1 cellular context compared by ENCODE assay signal in the genomic region with DNA sequence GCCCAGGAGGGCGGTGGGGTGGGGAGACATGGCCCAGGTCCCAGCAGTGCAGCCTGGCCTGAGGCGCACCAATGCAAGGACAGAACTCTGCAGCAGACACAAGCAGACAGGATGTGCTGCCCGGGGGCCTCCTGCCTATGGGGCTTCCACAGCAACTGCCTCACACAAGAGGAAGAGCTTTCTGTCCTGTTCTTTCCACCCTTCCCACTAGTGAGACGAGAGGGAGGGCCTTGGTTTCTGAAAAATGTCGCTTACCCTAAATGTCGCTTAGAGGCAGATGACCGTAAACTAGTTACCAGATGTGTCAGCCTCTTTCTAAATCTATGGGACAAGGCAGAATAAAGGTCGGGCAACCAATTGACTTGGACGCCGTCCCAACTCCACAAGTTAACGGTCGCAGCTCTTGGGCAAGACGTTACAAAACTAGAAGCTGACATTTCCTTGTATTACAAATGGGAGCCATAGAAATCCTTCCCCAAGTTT.
TF ChIP-seq lines count a peak whose summit lies in the region.

A gene with protein sequence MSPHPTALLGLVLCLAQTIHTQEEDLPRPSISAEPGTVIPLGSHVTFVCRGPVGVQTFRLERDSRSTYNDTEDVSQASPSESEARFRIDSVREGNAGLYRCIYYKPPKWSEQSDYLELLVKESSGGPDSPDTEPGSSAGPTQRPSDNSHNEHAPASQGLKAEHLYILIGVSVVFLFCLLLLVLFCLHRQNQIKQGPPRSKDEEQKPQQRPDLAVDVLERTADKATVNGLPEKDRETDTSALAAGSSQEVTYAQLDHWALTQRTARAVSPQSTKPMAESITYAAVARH (minus strand): TSS at position 157 of the 483 bp plus-strand sequence. CDS start 127 bp downstream, at position 30.

TF ChIP-seq in K562, 482 proteins besides CTCF, POLR2A, EP300 and RAD21 (continued from another document):
- TF ChIP-seq FOXP4 (CRISPR knock-in tag; IDR thresholded peaks at IDR 0.05; ENCODE audit: borderline replicate concordance): no peak
- TF ChIP-seq ZBTB11 (CRISPR knock-in tag; IDR thresholded peaks at IDR 0.05): no peak
- peak; percentile 63 for TF ChIP-seq HMBOX1 (IDR thresholded peaks at IDR 0.05)
- TF ChIP-seq ZNF184 (CRISPR knock-in tag; IDR thresholded peaks at IDR 0.05): no peak
- TF ChIP-seq ZNF133 (CRISPR knock-in tag; IDR thresholded peaks at IDR 0.05): no peak
- no peak for TF ChIP-seq PREB (CRISPR knock-in tag; IDR thresholded peaks at IDR 0.05)
- TF ChIP-seq BCOR (IDR thresholded peaks at IDR 0.05): no peak
- peak in 1 of 2 experiments; percentile 18; a peak in 1 of 4 replicates for TF ChIP-seq MAZ (CRISPR knock-in tag; conservative IDR thresholded peaks at IDR 0.05 in 1 of 2, IDR thresholded peaks at IDR 0.05 in 1 of 2)
- no peak for TF ChIP-seq HLTF (IDR thresholded peaks at IDR 0.05)
- no peak for TF ChIP-seq TCF7 (IDR thresholded peaks at IDR 0.05; ENCODE audit: borderline replicate concordance)
